ENCODE assay signal across 11 cellular contexts in genomic region chr6:118558811-118559217, GRCh38. TPM values are rescaled to one million over a fixed set of nuclear protein-coding genes. Genes with fewer than 3 reads are reported as not detected.
A peak's percentile ranks its signal among the peaks of the same experiment; 100 is the strongest.
DNase-seq lines count a peak whose midpoint lies in the region; ATAC-seq and TF ChIP-seq lines count a peak whose summit lies in the region.
"Had no signal": no experiment of that assay in that cellular context is flagged by ENCODE, and none has a peak within 500 bp of the region (broad histone marks: within the 10 kb centered on the region; RNA-seq: fewer than 3 reads in every experiment).

No MANE protein-coding gene starts in this region.

- H3K9me3 Mint-ChIP-seq in activated T-cell treated with anti-CD3 and anti-CD28 coated beads, Interleukin-2, amount 50 U/mL, for 72 hours, result peaks cover 0 to 2% of the 10 kb centered on the region in 2 donors
- H3K9me3 Mint-ChIP-seq in activated naive CD4-positive, alpha-beta T cell treated with anti-CD3 and anti-CD28 coated beads, Interleukin-2, amount 50 U/mL, for 72 hours, result no peaks in the 10 kb centered on the region
- no peaks in the 10 kb centered on the region for H3K9me3 Mint-ChIP-seq in stimulated activated memory B cell treated with anti-CD40 and anti-IgM and Interleukin-4, amounts not matched to agents 10 μg/mL and 1 μg/mL and 100 μg/mL, for 72 hours

- DNase-seq in activated T-cell treated with anti-CD3 and anti-CD28 coated beads, Interleukin-2, amount 50 U/mL, for 72 hours, result peak; percentile 9 to 20
- DNase-seq in activated T-cell treated with anti-CD3 and anti-CD28 coated beads for 4 hours (no peak), GM10266 (ENCODE audit: extremely low spot score) (no peak), sciatic nerve (ENCODE audit: low spot score) (no peak), NCI-H1048 (lab: John Stamatoyannopoulos, UW) (no peak)
- no peak for DNase-seq in activated naive CD4-positive, alpha-beta T cell treated with anti-CD3 and anti-CD28 coated beads, Interleukin-2, amount 50 U/mL, for 72 hours (ENCODE audit: low spot score in 2 of 2)
- DNase-seq: head of caudate nucleus, NCI-H345, right cardiac atrium had no signal

- peak overlapping the region; percentile 70 to 85 for H3K4me3 Mint-ChIP-seq in activated T-cell treated with anti-CD3 and anti-CD28 coated beads, Interleukin-2, amount 50 U/mL, for 72 hours
- no peak overlapping the region for H3K4me3 Mint-ChIP-seq in stimulated activated memory B cell treated with anti-CD40 and anti-IgM and Interleukin-4, amounts not matched to agents 10 μg/mL and 1 μg/mL and 100 μg/mL, for 72 hours

- H3K36me3 Mint-ChIP-seq in activated T-cell treated with anti-CD3 and anti-CD28 coated beads, Interleukin-2, amount 50 U/mL, for 72 hours (ENCODE audit: insufficient read depth in 2 of 2), result peaks cover 0 to 5% of the 10 kb centered on the region in 2 donors
- H3K36me3 Mint-ChIP-seq in activated naive CD4-positive, alpha-beta T cell treated with anti-CD3 and anti-CD28 coated beads, Interleukin-2, amount 50 U/mL, for 72 hours, result peaks cover 4 to 8% of the 10 kb centered on the region in 2 donors
- H3K36me3 Mint-ChIP-seq in stimulated activated memory B cell treated with anti-CD40 and anti-IgM and Interleukin-4, amounts not matched to agents 10 μg/mL and 1 μg/mL and 100 μg/mL, for 72 hours, result peaks cover 20% of the 10 kb centered on the region

- H3K4me1 Mint-ChIP-seq in activated T-cell treated with anti-CD3 and anti-CD28 coated beads, Interleukin-2, amount 50 U/mL, for 72 hours (ENCODE audit: low read depth), result peaks cover 38% of the 10 kb centered on the region
- H3K4me1 Mint-ChIP-seq in stimulated activated memory B cell treated with anti-CD40 and anti-IgM and Interleukin-4, amounts not matched to agents 10 μg/mL and 1 μg/mL and 100 μg/mL, for 72 hours, result peaks cover 5% of the 10 kb centered on the region

- TF ChIP-seq CTCF in GM10266 (IDR thresholded peaks at IDR 0.05; ENCODE audit: control insufficient read depth, insufficient read depth, low read depth, missing control alignments), result no peak

- peak; percentile 85 to 98 for ATAC-seq in activated T-cell treated with anti-CD3 and anti-CD28 coated beads, Interleukin-2, amount 50 U/mL, for 72 hours (replicated peaks in 1 of 2)
- ATAC-seq in HG03108 (IDR thresholded peaks at IDR 0.05; ENCODE audit: unreplicated experiment), result peak; percentile 68
- ATAC-seq in activated naive CD4-positive, alpha-beta T cell treated with anti-CD3 and anti-CD28 coated beads, Interleukin-2, amount 50 U/mL, for 72 hours, result peak; percentile 73 to 82
- ATAC-seq in stimulated activated memory B cell treated with anti-CD40 and anti-IgM and Interleukin-4, amounts not matched to agents 10 μg/mL and 1 μg/mL and 100 μg/mL, for 72 hours, result no peak
- ATAC-seq in sciatic nerve, result no peak

- H3K27ac Mint-ChIP-seq in activated T-cell treated with anti-CD3 and anti-CD28 coated beads, Interleukin-2, amount 50 U/mL, for 72 hours, result peak overlapping the region; percentile 98
- H3K27ac Mint-ChIP-seq in activated naive CD4-positive, alpha-beta T cell treated with anti-CD3 and anti-CD28 coated beads, Interleukin-2, amount 50 U/mL, for 72 hours, result peak overlapping the region; percentile 78 to 93
- peak overlapping the region; percentile 43 for H3K27ac Mint-ChIP-seq in stimulated activated memory B cell treated with anti-CD40 and anti-IgM and Interleukin-4, amounts not matched to agents 10 μg/mL and 1 μg/mL and 100 μg/mL, for 72 hours

- no peaks in the 10 kb centered on the region for H3K27me3 Mint-ChIP-seq in activated T-cell treated with anti-CD3 and anti-CD28 coated beads, Interleukin-2, amount 50 U/mL, for 72 hours (ENCODE audit: low read depth)
- no peaks in the 10 kb centered on the region for H3K27me3 Mint-ChIP-seq in stimulated activated memory B cell treated with anti-CD40 and anti-IgM and Interleukin-4, amounts not matched to agents 10 μg/mL and 1 μg/mL and 100 μg/mL, for 72 hours

- intact Hi-C loops in sciatic nerve (cut with DNase I), result no loop called here

RNA-seq across cellular contexts. Expression of gene PLN, which starts 10.7 kb away (rescaled TPM):
- total RNA-seq in activated T-cell treated with anti-CD3 and anti-CD28 coated beads, Interleukin-2, amount 50 U/mL, for 72 hours, result not detected
- not detected for total RNA-seq in activated naive CD4-positive, alpha-beta T cell treated with anti-CD3 and anti-CD28 coated beads, Interleukin-2, amount 50 U/mL, for 72 hours
- 10.6 TPM for total RNA-seq in sciatic nerve

Comparison
In these comparisons a context has a peak if more than half of its experiments do, and no peak if none do; other contexts are left out.
1. DNase-seq: peak in activated T-cell treated with anti-CD3 and anti-CD28 coated beads, Interleukin-2, amount 50 U/mL, for 72 hours (2 of 2); none in activated T-cell treated with anti-CD3 and anti-CD28 coated beads for 4 hours (single experiment), activated naive CD4-positive, alpha-beta T cell treated with anti-CD3 and anti-CD28 coated beads, Interleukin-2, amount 50 U/mL, for 72 hours (0 of 2), GM10266 (single experiment), sciatic nerve (single experiment) and NCI-H1048 (single experiment).
2. ATAC-seq: peak in activated T-cell treated with anti-CD3 and anti-CD28 coated beads, Interleukin-2, amount 50 U/mL, for 72 hours (2 of 2), HG03108 (single experiment) and activated naive CD4-positive, alpha-beta T cell treated with anti-CD3 and anti-CD28 coated beads, Interleukin-2, amount 50 U/mL, for 72 hours (2 of 2); none in stimulated activated memory B cell treated with anti-CD40 and anti-IgM and Interleukin-4, amounts not matched to agents 10 μg/mL and 1 μg/mL and 100 μg/mL, for 72 hours (single experiment) and sciatic nerve (single experiment).
3. H3K27ac Mint-ChIP-seq: peak in every context shown above with its lines; median percentile 98 in activated T-cell treated with anti-CD3 and anti-CD28 coated beads, Interleukin-2, amount 50 U/mL, for 72 hours; 86 in activated naive CD4-positive, alpha-beta T cell treated with anti-CD3 and anti-CD28 coated beads, Interleukin-2, amount 50 U/mL, for 72 hours; 43 in stimulated activated memory B cell treated with anti-CD40 and anti-IgM and Interleukin-4, amounts not matched to agents 10 μg/mL and 1 μg/mL and 100 μg/mL, for 72 hours.
4. RNA of gene PLN, which starts 10.7 kb away (total RNA-seq): 10.6 TPM in sciatic nerve (single experiment); not detected in activated naive CD4-positive, alpha-beta T cell treated with anti-CD3 and anti-CD28 coated beads, Interleukin-2, amount 50 U/mL, for 72 hours and not detected in activated T-cell treated with anti-CD3 and anti-CD28 coated beads, Interleukin-2, amount 50 U/mL, for 72 hours; every median in the first group is over 10 times any median in the second.